ENCODE assay signal across 21 cellular contexts in the genomic region with DNA sequence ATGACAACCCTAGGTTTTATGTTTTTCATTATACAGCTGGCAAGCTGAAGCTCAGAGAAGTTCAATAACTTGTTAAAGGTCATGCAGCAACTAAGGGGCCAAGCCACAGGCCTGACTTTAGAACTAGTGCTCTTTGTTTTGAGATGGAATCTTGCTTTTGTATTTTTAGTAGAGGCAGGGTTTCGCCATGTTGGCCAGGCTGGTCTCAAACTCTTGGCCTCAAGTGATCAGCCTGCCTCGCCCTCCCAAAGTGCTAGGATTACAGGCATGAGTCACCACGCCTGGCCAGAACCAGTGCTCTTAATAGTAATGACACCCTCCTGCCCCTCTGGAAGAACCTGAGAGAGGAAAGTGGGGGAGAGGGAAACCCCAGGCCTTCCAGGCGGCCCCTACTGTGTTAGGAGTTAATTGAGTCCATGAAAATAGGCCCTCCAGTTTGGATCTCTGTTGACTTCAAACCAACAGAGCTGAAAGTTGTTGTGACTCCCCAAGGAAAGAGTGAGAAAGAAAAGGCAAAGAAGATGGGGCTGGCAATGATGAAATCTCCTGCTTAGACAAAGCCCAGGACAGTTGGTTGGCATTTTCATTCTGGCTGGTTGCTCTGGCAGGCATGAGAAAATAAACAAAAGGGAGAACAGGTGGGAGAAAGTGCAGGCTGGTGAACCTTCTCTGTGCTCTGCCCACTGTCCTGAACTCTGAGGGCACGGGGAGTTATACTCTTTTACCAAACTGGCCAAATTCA. TPM values are rescaled to one million over a fixed set of nuclear protein-coding genes. Genes with fewer than 3 reads are reported as not detected.
DNase-seq lines count a peak whose midpoint lies in the region; ATAC-seq, FAIRE-seq and TF ChIP-seq lines count a peak whose summit lies in the region.
"Had no signal": no experiment of that assay in that cellular context is flagged by ENCODE, and none has a peak within 500 bp of the region (broad histone marks: within the 10 kb centered on the region; RNA-seq: fewer than 3 reads in every experiment).

No MANE protein-coding gene starts in this region.

- no peak overlapping the region for H3K4me3 Mint-ChIP-seq in activated T-cell treated with anti-CD3 and anti-CD28 coated beads, Interleukin-2, amount 50 U/mL, for 72 hours
- H3K4me3 Mint-ChIP-seq: nephron; stimulated activated memory B cell treated with anti-CD40 and anti-IgM and Interleukin-4, amounts not matched to agents 10 μg/mL and 1 μg/mL and 100 μg/mL, for 72 hours; T-cell had no signal

- intact Hi-C loops in upper lobe of right lung (cut with DNase I), result no loop called here

- peak overlapping the region; percentile 20 for H3K27ac Mint-ChIP-seq in activated T-cell treated with anti-CD3 and anti-CD28 coated beads, Interleukin-2, amount 50 U/mL, for 72 hours
- H3K27ac Mint-ChIP-seq: stimulated activated memory B cell treated with anti-CD40 and anti-IgM and Interleukin-4, amounts not matched to agents 10 μg/mL and 1 μg/mL and 100 μg/mL, for 72 hours; T-cell had no signal

- WGBS in mesenchymal stem cell, result 82% methylated on average over 3 of the region's 5 CpGs

- no peak for ATAC-seq in activated T-cell treated with anti-CD3 and anti-CD28 coated beads, Interleukin-2, amount 50 U/mL, for 72 hours (replicated peaks in 1 of 2)
- ATAC-seq in upper lobe of right lung, result peak; percentile 20
- ATAC-seq: esophagus mucosa; left colon; stimulated activated memory B cell treated with anti-CD40 and anti-IgM and Interleukin-4, amounts not matched to agents 10 μg/mL and 1 μg/mL and 100 μg/mL, for 72 hours; T-cell had no signal

- no peak overlapping the region for H2AK5ac ChIP-seq in mesenchymal stem cell (ENCODE audit: low read length, severe bottlenecking)

- no peak overlapping the region for H3K23ac ChIP-seq in mesenchymal stem cell (ENCODE audit: low read length in 2 of 2)

- no peak for TF ChIP-seq CTCF in WERI-Rb-1 (IDR thresholded peaks at IDR 0.05; ENCODE audit: low read depth, low read length)
- no peak for TF ChIP-seq CTCF in upper lobe of right lung (IDR thresholded peaks at IDR 0.05)

- H3K4me1 Mint-ChIP-seq in activated T-cell treated with anti-CD3 and anti-CD28 coated beads, Interleukin-2, amount 50 U/mL, for 72 hours (ENCODE audit: low read depth), result peaks cover 10% of the 10 kb centered on the region

- H3K9me3 Mint-ChIP-seq in activated T-cell treated with anti-CD3 and anti-CD28 coated beads, Interleukin-2, amount 50 U/mL, for 72 hours, result no peaks in the 10 kb centered on the region
- H3K9me3 Mint-ChIP-seq: nephron; stimulated activated memory B cell treated with anti-CD40 and anti-IgM and Interleukin-4, amounts not matched to agents 10 μg/mL and 1 μg/mL and 100 μg/mL, for 72 hours; T-cell had no signal

- no peaks in the 10 kb centered on the region for H3K27me3 ChIP-seq in WERI-Rb-1 (ENCODE audit: insufficient read depth, low read depth, severe bottlenecking)
- no peaks in the 10 kb centered on the region for H3K27me3 ChIP-seq in mesenchymal stem cell (ENCODE audit: control insufficient read depth in 1 of 2, insufficient read depth in 1 of 2, low read length in 2 of 2)
- H3K27me3 ChIP-seq in upper lobe of right lung, result no peaks in the 10 kb centered on the region
- H3K27me3 ChIP-seq: uterus had no signal

- peak overlapping the region; percentile 47 for H3K27ac ChIP-seq in WERI-Rb-1
- H3K27ac ChIP-seq in mesenchymal stem cell (ENCODE audit: low read length, poor library complexity, severe bottlenecking), result no peak overlapping the region
- H3K27ac ChIP-seq in upper lobe of right lung, result no peak overlapping the region
- H3K27ac ChIP-seq: uterus had no signal

- H3K4me2 ChIP-seq in mesenchymal stem cell (ENCODE audit: low read length, poor library complexity, severe bottlenecking), result no peak overlapping the region

- no peak overlapping the region for H3K18ac ChIP-seq in mesenchymal stem cell (ENCODE audit: low read depth in 1 of 2, low read length in 2 of 2)

- H2BK15ac ChIP-seq in mesenchymal stem cell (ENCODE audit: low read depth, poor library complexity, severe bottlenecking), result no peak overlapping the region

- H3K36me3 ChIP-seq in WERI-Rb-1, result no peaks in the 10 kb centered on the region
- H3K36me3 ChIP-seq in mesenchymal stem cell (ENCODE audit: control insufficient read depth in 1 of 2, insufficient read depth in 2 of 2, low read depth in 1 of 2, low read length in 2 of 2), result peaks cover 0 to 8% of the 10 kb centered on the region in 2 experiments
- no peaks in the 10 kb centered on the region for H3K36me3 ChIP-seq in upper lobe of right lung
- H3K36me3 ChIP-seq: uterus had no signal

- peak overlapping the region; percentile 15 for H3K9ac ChIP-seq in mesenchymal stem cell (ENCODE audit: low read length)

- peaks cover 0 to 3% of the 10 kb centered on the region in 2 donors for H3K36me3 Mint-ChIP-seq in activated T-cell treated with anti-CD3 and anti-CD28 coated beads, Interleukin-2, amount 50 U/mL, for 72 hours (ENCODE audit: insufficient read depth in 2 of 2)
- H3K36me3 Mint-ChIP-seq: T-cell had no signal

- DNase-seq in activated T-cell treated with anti-CD3 and anti-CD28 coated beads, Interleukin-2, amount 50 U/mL, for 72 hours, result no peak
- DNase-seq in activated T-cell treated with anti-CD3 and anti-CD28 coated beads for 4 hours, result no peak
- DNase-seq in WERI-Rb-1, result no peak
- no peak for DNase-seq in mesenchymal stem cell
- DNase-seq in upper lobe of right lung, result no peak
- DNase-seq in T-helper 9 cell, result no peak
- DNase-seq in ACHN, result no peak
- DNase-seq in frontal cortex (ENCODE audit: low spot score in 2 of 2), result no peak
- DNase-seq: activated CD4-positive, alpha-beta T cell treated with anti-CD3 and anti-CD28 coated beads for 4 hours; anterior cingulate cortex; cortex of kidney; hypothalamus; KG1; left colon; NCI-H1694; T-cell; uterus had no signal

- H2BK5ac ChIP-seq in mesenchymal stem cell (ENCODE audit: low read depth, low read length, poor library complexity, severe bottlenecking), result no peak overlapping the region

- H2BK12ac ChIP-seq in mesenchymal stem cell (ENCODE audit: low read length in 2 of 2), result no peak overlapping the region

- no peaks in the 10 kb centered on the region for H3K9me3 ChIP-seq in WERI-Rb-1 (ENCODE audit: severe bottlenecking)
- H3K9me3 ChIP-seq in mesenchymal stem cell (ENCODE audit: control insufficient read depth, low read length), result no peaks in the 10 kb centered on the region
- H3K9me3 ChIP-seq in upper lobe of right lung, result no peaks in the 10 kb centered on the region
- H3K9me3 ChIP-seq: uterus had no signal

- H2BK120ac ChIP-seq in mesenchymal stem cell (ENCODE audit: low read depth, low read length), result no peak overlapping the region

- H3K4me1 ChIP-seq in mesenchymal stem cell (ENCODE audit: control insufficient read depth, insufficient read depth, low read depth, low read length) (peaks cover 16% of the 10 kb centered on the region), upper lobe of right lung (peaks cover 10% of the 10 kb centered on the region)

- no peak overlapping the region for H3K4me3 ChIP-seq in WERI-Rb-1 (ENCODE audit: low read depth, low read length)
- H3K4me3 ChIP-seq in mesenchymal stem cell (ENCODE audit: insufficient read depth in 1 of 2, low read depth in 1 of 2, low read length in 2 of 2), result no peak overlapping the region
- H3K4me3 ChIP-seq in upper lobe of right lung, result no peak overlapping the region
- H3K4me3 ChIP-seq: uterus had no signal

- no peaks in the 10 kb centered on the region for H3K27me3 Mint-ChIP-seq in activated T-cell treated with anti-CD3 and anti-CD28 coated beads, Interleukin-2, amount 50 U/mL, for 72 hours (ENCODE audit: low read depth)
- H3K27me3 Mint-ChIP-seq: stimulated activated memory B cell treated with anti-CD40 and anti-IgM and Interleukin-4, amounts not matched to agents 10 μg/mL and 1 μg/mL and 100 μg/mL, for 72 hours; T-cell had no signal

- H4K91ac ChIP-seq in mesenchymal stem cell (ENCODE audit: low read length), result no peak overlapping the region

- H3K14ac ChIP-seq in mesenchymal stem cell (ENCODE audit: low read length in 2 of 2), result no peak overlapping the region

- no peak overlapping the region for H4K8ac ChIP-seq in mesenchymal stem cell (ENCODE audit: low read length)

- no peak for FAIRE-seq in frontal cortex (lab: Jason Lieb, UNC)

- in situ Hi-C loops in ACHN (cut with HindIII; ENCODE audit: low pct_ligation_motif_present, low pct_unique_long_range_greater_than_20kb, low sequenced_read_pairs), result no loop called here

- no peak overlapping the region for H2AFZ ChIP-seq in mesenchymal stem cell (ENCODE audit: low read depth, low read length)

- no peak overlapping the region for H3K4ac ChIP-seq in mesenchymal stem cell (ENCODE audit: low read depth in 1 of 2, low read length in 2 of 2)

- peaks cover 6% of the 10 kb centered on the region for H3K79me1 ChIP-seq in mesenchymal stem cell (replicated peaks; ENCODE audit: low read length, poor library complexity, severe bottlenecking)

RNA-seq across cellular contexts. Expression of gene PRRT3, which starts 3.6 kb away (rescaled TPM):
- 10 to 100 TPM in 1 of 2 donors, 1 to 10 TPM in 1; 7.9 to 14.5 TPM for total RNA-seq in activated T-cell treated with anti-CD3 and anti-CD28 coated beads, Interleukin-2, amount 50 U/mL, for 72 hours
- polyA plus RNA-seq in mesenchymal stem cell (2013, experiment 1 of 2), result 2.9 TPM
- 2.9 TPM for polyA plus RNA-seq in mesenchymal stem cell (2013, experiment 2 of 2)
- 1.4 TPM for total RNA-seq in upper lobe of right lung
- 4.1 TPM for total RNA-seq in frontal cortex

RNA-seq across cellular contexts. Expression of gene CRELD1, which starts 22.1 kb away (rescaled TPM):
- 10 to 100 TPM; 18.8 to 25.3 TPM for total RNA-seq in activated T-cell treated with anti-CD3 and anti-CD28 coated beads, Interleukin-2, amount 50 U/mL, for 72 hours
- polyA plus RNA-seq in mesenchymal stem cell (2013, experiment 1 of 2), result 13.7 TPM
- polyA plus RNA-seq in mesenchymal stem cell (2013, experiment 2 of 2), result 14.3 TPM
- 51.4 TPM for total RNA-seq in upper lobe of right lung
- total RNA-seq in frontal cortex, result 15.5 TPM

RNA-seq across cellular contexts. Expression of gene EMC3, which starts 30.9 kb away (rescaled TPM):
- 10 to 100 TPM; 45.3 to 48.7 TPM for total RNA-seq in activated T-cell treated with anti-CD3 and anti-CD28 coated beads, Interleukin-2, amount 50 U/mL, for 72 hours
- polyA plus RNA-seq in mesenchymal stem cell (2013, experiment 1 of 2), result 66.0 TPM
- polyA plus RNA-seq in mesenchymal stem cell (2013, experiment 2 of 2), result 68.3 TPM
- total RNA-seq in upper lobe of right lung, result 79.4 TPM
- 33.0 TPM for total RNA-seq in frontal cortex

RNA-seq across cellular contexts. Expression of gene IL17RC, which starts 38.9 kb away (rescaled TPM):
- under 1 TPM; 0.41 to 0.93 TPM for total RNA-seq in activated T-cell treated with anti-CD3 and anti-CD28 coated beads, Interleukin-2, amount 50 U/mL, for 72 hours
- polyA plus RNA-seq in mesenchymal stem cell (2013, experiment 1 of 2), result 31.0 TPM
- 31.2 TPM for polyA plus RNA-seq in mesenchymal stem cell (2013, experiment 2 of 2)
- 26.9 TPM for total RNA-seq in upper lobe of right lung
- 2.4 TPM for total RNA-seq in frontal cortex

RNA-seq across cellular contexts. Expression of gene IL17RE, which starts 53.1 kb away (rescaled TPM):
- 1 to 10 TPM in 1 of 2 donors, under 1 TPM in 1; 0.94 to 5.5 TPM for total RNA-seq in activated T-cell treated with anti-CD3 and anti-CD28 coated beads, Interleukin-2, amount 50 U/mL, for 72 hours
- polyA plus RNA-seq in mesenchymal stem cell (2013, experiment 1 of 2), result 1.0 TPM
- polyA plus RNA-seq in mesenchymal stem cell (2013, experiment 2 of 2), result 0.68 TPM
- total RNA-seq in upper lobe of right lung, result 22.6 TPM
- total RNA-seq in frontal cortex, result under 0.01 TPM
- total RNA-seq: H4 had no signal
